ENCODE assay signal across 8 cellular contexts in the genomic region with DNA sequence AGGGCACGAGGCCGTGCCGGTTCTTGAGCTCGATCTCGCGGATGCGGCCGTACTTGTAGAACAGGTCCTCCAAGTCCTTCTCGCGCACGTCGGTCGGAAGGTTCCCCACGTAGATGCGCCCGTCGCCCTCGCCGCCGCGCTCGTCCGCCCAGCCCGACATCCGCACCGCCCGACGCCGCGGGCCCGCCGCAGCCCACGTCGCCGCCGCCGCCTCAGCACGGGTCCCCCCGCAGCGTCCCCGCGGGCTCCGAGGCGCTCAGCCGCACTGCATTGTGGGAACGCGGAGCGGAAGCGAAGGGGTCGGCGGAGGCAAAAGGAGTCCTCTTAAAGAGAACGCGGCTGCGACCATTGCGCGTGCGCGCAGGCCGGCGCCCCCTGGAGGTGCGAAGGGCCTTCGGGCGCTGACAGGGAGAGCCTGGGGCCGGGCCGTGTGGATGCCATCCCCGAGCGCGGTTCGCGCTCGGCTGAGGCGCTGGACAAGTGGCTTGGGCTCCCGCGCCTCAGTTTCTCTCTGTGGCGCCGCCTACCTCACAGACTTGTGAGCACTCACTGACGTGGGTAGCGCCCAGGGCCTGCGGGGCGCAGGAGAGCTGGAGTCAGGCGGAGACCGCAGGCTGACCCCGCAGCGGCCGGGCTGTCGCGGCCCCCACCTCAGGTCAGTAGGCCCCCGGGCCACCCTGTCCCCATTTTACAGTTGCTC. TPM values are rescaled to one million over a fixed set of nuclear protein-coding genes. Genes with fewer than 3 reads are reported as not detected.
DNase-seq lines count a peak whose midpoint lies in the region; ATAC-seq and TF ChIP-seq lines count a peak whose summit lies in the region.

A gene with protein sequence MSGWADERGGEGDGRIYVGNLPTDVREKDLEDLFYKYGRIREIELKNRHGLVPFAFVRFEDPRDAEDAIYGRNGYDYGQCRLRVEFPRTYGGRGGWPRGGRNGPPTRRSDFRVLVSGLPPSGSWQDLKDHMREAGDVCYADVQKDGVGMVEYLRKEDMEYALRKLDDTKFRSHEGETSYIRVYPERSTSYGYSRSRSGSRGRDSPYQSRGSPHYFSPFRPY (minus strand): TSS at position 299 of the 700 bp plus-strand sequence. CDS start 139 bp downstream, at position 160.

- DNase-seq in DMS53 (lab: John Stamatoyannopoulos, UW) (peak; percentile 99), KBM-7 (peak; percentile 93), PC-9 (peak; percentile 82 to 94)
- peak; percentile 97 for DNase-seq in activated T-cell treated with anti-CD3 and anti-CD28 coated beads, Interleukin-2, amount 50 U/mL, for 24 hours
- peak; percentile 93 to 96 for DNase-seq in stimulated activated CD8-positive, alpha-beta memory T cell treated with anti-CD3 and anti-CD28 coated beads, Interleukin-7, amount 100 ng/mL, for 4 hours (ENCODE audit: low read depth in 2 of 2)

- peak within 1 kb of the TSS; percentile 93 for H3K27ac Mint-ChIP-seq in activated T-cell treated with anti-CD3 and anti-CD28 coated beads, Interleukin-2, amount 50 U/mL, for 24 hours

- CTCF ChIA-PET in PC-9 (lab: Charles Lee): interaction anchor here (0.6 kb wide), 1 partner anchor 353 kb away, joined by 8 read pairs; the partner anchor contains the start of gene RAB35

- H3K27me3 ChIP-seq in PC-9 (ENCODE audit: insufficient read depth, low read depth): no peaks in the 10 kb centered on the region
- no peaks in the 10 kb centered on the region for H3K27me3 ChIP-seq in muscle layer of duodenum (ENCODE audit: low read depth, low read length)

- H3K79me2 ChIP-seq in PC-9 (ENCODE audit: low read depth): peaks cover 84% of the 10 kb centered on the region

- peak; percentile 77 for TF ChIP-seq CTCF in PC-9 (conservative IDR thresholded peaks at IDR 0.05)

- no TSS peak for BruUV-seq in PC-9 (replicated peaks; lab: Mats Ljungman, UMichigan)

- H3K4me1 ChIP-seq in PC-9 (replicated peaks; ENCODE audit: insufficient read depth) (peaks cover 52% of the 10 kb centered on the region), muscle layer of duodenum (ENCODE audit: control insufficient read depth in 1 of 2, insufficient read depth in 2 of 2, low read length in 2 of 2) (peaks cover 5 to 37% of the 10 kb centered on the region in 2 donors)

- H3K36me3 Mint-ChIP-seq in activated T-cell treated with anti-CD3 and anti-CD28 coated beads, Interleukin-2, amount 50 U/mL, for 24 hours (ENCODE audit: low read depth): peaks cover 47% of the 10 kb centered on the region

- H3K4me3 ChIP-seq in PC-9 (peak within 1 kb of the TSS; percentile 77), muscle layer of duodenum (ENCODE audit: low read depth in 1 of 2, low read length in 2 of 2) (peak within 1 kb of the TSS; percentile 80 to 89)

- peaks cover 37% of the 10 kb centered on the region for H4K20me1 ChIP-seq in PC-9 (ENCODE audit: insufficient read depth)

- peaks cover 12% of the 10 kb centered on the region; the same call in 1 of the 2 replicates for H3K36me3 ChIP-seq in PC-9 (ENCODE audit: low read depth)
- peaks cover 14 to 19% of the 10 kb centered on the region in 2 donors for H3K36me3 ChIP-seq in muscle layer of duodenum (ENCODE audit: control insufficient read depth in 1 of 2, insufficient read depth in 2 of 2, low read length in 2 of 2)

- no peaks in the 10 kb centered on the region for H3K9me2 ChIP-seq in PC-9 (ENCODE audit: insufficient read depth)

- no peaks in the 10 kb centered on the region for H3K9me3 Mint-ChIP-seq in activated T-cell treated with anti-CD3 and anti-CD28 coated beads, Interleukin-2, amount 50 U/mL, for 24 hours

- H3K27ac ChIP-seq in PC-9: peak within 1 kb of the TSS; percentile 54
- peak within 1 kb of the TSS; percentile 85 for H3K27ac ChIP-seq in muscle layer of duodenum (ENCODE audit: low read length)

- H2AFZ ChIP-seq in PC-9: peak within 1 kb of the TSS; percentile 94

- no peaks in the 10 kb centered on the region for H3K27me3 Mint-ChIP-seq in activated T-cell treated with anti-CD3 and anti-CD28 coated beads, Interleukin-2, amount 50 U/mL, for 24 hours

- peak within 1 kb of the TSS; percentile 94 for H3K4me2 ChIP-seq in PC-9

- intact Hi-C loops in PC-9 (cut with micrococcal nuclease; ENCODE audit: unreplicated experiment): loop anchor here (1.0 kb wide), 1 partner anchor 26 kb away; no protein-coding TSS in a partner anchor

- peaks cover 42% of the 10 kb centered on the region for H3F3A ChIP-seq in PC-9 (ENCODE audit: insufficient read depth, low read depth)

- H3K9me3 ChIP-seq in PC-9 (ENCODE audit: insufficient read depth, low read depth) (no peaks in the 10 kb centered on the region), muscle layer of duodenum (ENCODE audit: control insufficient read depth in 1 of 2, low read length in 2 of 2) (no peaks in the 10 kb centered on the region)

- ATAC-seq in GM21717 (IDR thresholded peaks at IDR 0.05; ENCODE audit: unreplicated experiment): peak; percentile 80
- ATAC-seq in esophagus mucosa: peak; percentile 88

- in situ Hi-C loops in KBM-7 (cut with MboI; ENCODE audit: low pct_unique_long_range_greater_than_20kb, low sequenced_read_pairs): no loop called here

- H3K4me1 Mint-ChIP-seq in activated T-cell treated with anti-CD3 and anti-CD28 coated beads, Interleukin-2, amount 50 U/mL, for 24 hours (ENCODE audit: low read depth): peaks cover 47% of the 10 kb centered on the region

- POLR2A ChIA-PET in PC-9 (lab: Charles Lee; ENCODE audit: unreplicated experiment): interaction anchor here (0.7 kb wide), 1 partner anchor 69 kb away, joined by 3 read pairs; no protein-coding TSS in a partner anchor

- peak within 1 kb of the TSS; percentile 97 for H3K4me3 Mint-ChIP-seq in activated T-cell treated with anti-CD3 and anti-CD28 coated beads, Interleukin-2, amount 50 U/mL, for 24 hours

RNA-seq across cellular contexts. Expression of the gene that starts here (rescaled TPM):
- 231 and 253 TPM in 2 replicates for total RNA-seq in PC-9 (2021)
- 139 TPM for total RNA-seq in esophagus mucosa

Comparison
In these comparisons a context has a peak if more than half of its experiments do, and no peak if none do; other contexts are left out.
1. Peak in every context shown above with its lines: DNase-seq, ATAC-seq, H3K4me3 ChIP-seq and H3K27ac ChIP-seq.